ENCODE assay signal across 23 cellular contexts in genomic region chr21:45726438-45726837, GRCh38.
"Had no signal": no experiment of that assay in that cellular context is flagged by ENCODE, and none has a peak within 500 bp of the region (broad histone marks: within the 10 kb centered on the region; RNA-seq: fewer than 3 reads in every experiment).

No MANE protein-coding gene starts in this region.

- ATAC-seq: activated CD4-positive, CD25-positive, alpha-beta regulatory T cell treated with anti-CD3 and anti-CD28 coated beads, Interleukin-2, amount 50 U/mL, for 24 hours; activated T-cell treated with anti-CD3 and anti-CD28 coated beads, Interleukin-2, amount 50 U/mL, for 72 hours; K562 had no signal

- H3K27ac Mint-ChIP-seq: activated T-cell treated with anti-CD3 and anti-CD28 coated beads, Interleukin-2, amount 50 U/mL, for 72 hours; activated T-helper 2 cell treated with anti-CD3 and anti-CD28 coated beads, Interferon-gamma antibody, Interleukin-2, Interleukin-4, amounts not matched to agents 10 μg/mL and 5 μg/mL and 100 μg/mL, durations not matched to agents 14 hours and 24 hours and 36 hours; T-helper 2 cell treated with Interferon-gamma antibody and Interleukin-4, amounts not matched to agents 5 μg/mL and 100 μg/mL, for 36 hours had no signal

- H3K36me3 Mint-ChIP-seq: activated naive CD4-positive, alpha-beta T cell treated with anti-CD3 and anti-CD28 coated beads, Interleukin-2, amount 50 U/mL, for 24 hours had no signal

- H3K4me3 Mint-ChIP-seq: activated naive CD4-positive, alpha-beta T cell treated with anti-CD3 and anti-CD28 coated beads, Interleukin-2, amount 50 U/mL, for 24 hours; activated T-cell treated with anti-CD3 and anti-CD28 coated beads, Interleukin-2, amount 50 U/mL, for 72 hours; T-helper 2 cell treated with Interferon-gamma antibody and Interleukin-4, amounts not matched to agents 5 μg/mL and 100 μg/mL, for 36 hours had no signal

- H3K9me3 Mint-ChIP-seq: activated naive CD4-positive, alpha-beta T cell treated with anti-CD3 and anti-CD28 coated beads, Interleukin-2, amount 50 U/mL, for 24 hours; activated T-cell treated with anti-CD3 and anti-CD28 coated beads, Interleukin-2, amount 50 U/mL, for 72 hours; activated T-helper 2 cell treated with anti-CD3 and anti-CD28 coated beads, Interferon-gamma antibody, Interleukin-2, Interleukin-4, amounts not matched to agents 10 μg/mL and 5 μg/mL and 100 μg/mL, durations not matched to agents 14 hours and 24 hours and 36 hours; T-helper 2 cell treated with Interferon-gamma antibody and Interleukin-4, amounts not matched to agents 5 μg/mL and 100 μg/mL, for 36 hours had no signal

- DNase-seq: activated CD4-positive, alpha-beta T cell treated with anti-CD3 and anti-CD28 coated beads for 4 hours; activated CD8-positive, alpha-beta memory T cell treated with anti-CD3 and anti-CD28 coated beads for 24 hours; activated naive CD4-positive, alpha-beta T cell; activated T-cell treated with anti-CD3 and anti-CD28 coated beads, Interleukin-2, amount 50 U/mL, for 72 hours; aorta; central memory CD4-positive, alpha-beta T cell; Karpas-422; MM.1S; NCI-H1105; NCI-H1436; NCI-H1694 treated with DMSO at 0.1 percent for 48 hours; NCI-H2029 treated with DMSO at 0.1 percent for 48 hours; NCI-H345; NCI-H510A; NCI-H526 treated with DMSO at 0.1 percent for 48 hours; NCI-H82; SW 1271 had no signal

- H3K4me3 ChIP-seq: K562, SK-N-MC had no signal

- H3K27me3 Mint-ChIP-seq: activated naive CD4-positive, alpha-beta T cell treated with anti-CD3 and anti-CD28 coated beads, Interleukin-2, amount 50 U/mL, for 24 hours had no signal
